ENCODE assay signal across 2 cellular contexts in genomic region chr1:31579374-31579773, GRCh38.
TF ChIP-seq lines count a peak whose summit lies in the region.

No MANE protein-coding gene starts in this region.

TF ChIP-seq in HEK293T, 16 proteins besides CTCF, POLR2A, EP300 and RAD21:
- TF ChIP-seq FOXA1 (IDR thresholded peaks at IDR 0.05) (no peak), NFRKB (IDR thresholded peaks at IDR 0.05) (no peak), L3MBTL2 (conservative IDR thresholded peaks at IDR 0.05) (no peak), ZNF384 (IDR thresholded peaks at IDR 0.05) (no peak), SUZ12 (IDR thresholded peaks at IDR 0.05) (no peak), CTBP1 (IDR thresholded peaks at IDR 0.05; ENCODE audit: borderline replicate concordance) (no peak), FOXM1 (IDR thresholded peaks at IDR 0.05; ENCODE audit: borderline replicate concordance) (no peak), BHLHE40 (IDR thresholded peaks at IDR 0.05; ENCODE audit: borderline replicate concordance) (no peak), PKNOX1 (IDR thresholded peaks at IDR 0.05) (no peak), HDGF (IDR thresholded peaks at IDR 0.05; ENCODE audit: borderline replicate concordance) (no peak), LEF1 (IDR thresholded peaks at IDR 0.05; ENCODE audit: borderline replicate concordance) (no peak), TARDBP (IDR thresholded peaks at IDR 0.05) (no peak), SP1 (IDR thresholded peaks at IDR 0.05) (no peak), FOXK2 (IDR thresholded peaks at IDR 0.05) (no peak), ARNT (IDR thresholded peaks at IDR 0.05) (no peak), ELF4 (IDR thresholded peaks at IDR 0.05) (no peak)

TF ChIP-seq in liver, 16 proteins besides CTCF, POLR2A, EP300 and RAD21:
- TF ChIP-seq SP1 (IDR thresholded peaks at IDR 0.05), result peak; percentile 24
- TF ChIP-seq RXRA (IDR thresholded peaks at IDR 0.05), result peak; percentile 16 to 21
- TF ChIP-seq TAF1 (conservative IDR thresholded peaks at IDR 0.05), result no peak
- TF ChIP-seq NR2F2 (IDR thresholded peaks at IDR 0.05), result peak; percentile 79
- no peak for TF ChIP-seq HNF4A (conservative IDR thresholded peaks at IDR 0.05)
